ENCODE assay signal across 2 cellular contexts in the genomic region with DNA sequence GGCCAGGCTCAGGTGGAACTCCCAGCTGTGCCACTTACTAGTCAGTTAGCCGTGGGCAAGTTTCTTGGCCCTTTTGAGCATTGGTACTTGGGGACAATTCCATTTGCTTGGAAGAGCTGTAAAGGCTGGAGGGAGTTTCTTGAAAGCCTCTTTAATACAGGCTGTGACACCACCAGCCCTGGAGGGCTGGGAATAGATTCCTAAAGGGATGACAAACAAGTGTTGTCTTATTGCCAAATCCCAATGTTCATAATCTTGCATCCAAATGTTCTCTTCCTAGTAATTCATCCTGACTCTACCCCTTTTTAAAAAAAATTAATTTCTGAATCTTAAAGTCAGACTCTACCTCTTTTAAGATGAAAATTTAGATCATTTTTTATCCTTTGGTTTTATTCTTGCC.
TF ChIP-seq lines count a peak whose summit lies in the region.

No MANE protein-coding gene starts in this region.

TF ChIP-seq in endothelial cell of umbilical vein, 7 proteins besides CTCF, POLR2A, EP300 and RAD21:
- TF ChIP-seq FOS (IDR thresholded peaks at IDR 0.05; ENCODE audit: borderline replicate concordance, insufficient read depth, low read length): no peak
- no peak for TF ChIP-seq MYC (IDR thresholded peaks at IDR 0.05; ENCODE audit: low read depth, low read length)
- TF ChIP-seq, protein P1, sequence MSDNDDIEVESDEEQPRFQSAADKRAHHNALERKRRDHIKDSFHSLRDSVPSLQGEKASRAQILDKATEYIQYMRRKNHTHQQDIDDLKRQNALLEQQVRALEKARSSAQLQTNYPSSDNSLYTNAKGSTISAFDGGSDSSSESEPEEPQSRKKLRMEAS (IDR thresholded peaks at IDR 0.05; ENCODE audit: insufficient read depth, insufficient read length): no peak
- no peak for TF ChIP-seq EZH2 (IDR thresholded peaks at IDR 0.05; ENCODE audit: borderline replicate concordance, low read depth, low read length, severe bottlenecking)
- TF ChIP-seq JUN (IDR thresholded peaks at IDR 0.05; ENCODE audit: borderline replicate concordance, insufficient read depth, insufficient read length, low read depth): no peak
- no peak for TF ChIP-seq POLR2AphosphoS5 (IDR thresholded peaks at IDR 0.05; ENCODE audit: insufficient read depth, low read depth, low read length)
- TF ChIP-seq GATA2 (IDR thresholded peaks at IDR 0.05; ENCODE audit: insufficient read depth, insufficient read length, low read depth, low read length): no peak
TF ChIP-seq in endothelial cell of umbilical vein: peak in this region for 0.

TF ChIP-seq in SK-N-SH treated with all-trans-retinoic acid at 6 μM for 48 hours, 23 proteins besides CTCF, POLR2A, EP300 and RAD21 (continued from another document):
- no peak for TF ChIP-seq ZFP3 (CRISPR knock-in tag; IDR thresholded peaks at IDR 0.05)
- TF ChIP-seq, protein P2, sequence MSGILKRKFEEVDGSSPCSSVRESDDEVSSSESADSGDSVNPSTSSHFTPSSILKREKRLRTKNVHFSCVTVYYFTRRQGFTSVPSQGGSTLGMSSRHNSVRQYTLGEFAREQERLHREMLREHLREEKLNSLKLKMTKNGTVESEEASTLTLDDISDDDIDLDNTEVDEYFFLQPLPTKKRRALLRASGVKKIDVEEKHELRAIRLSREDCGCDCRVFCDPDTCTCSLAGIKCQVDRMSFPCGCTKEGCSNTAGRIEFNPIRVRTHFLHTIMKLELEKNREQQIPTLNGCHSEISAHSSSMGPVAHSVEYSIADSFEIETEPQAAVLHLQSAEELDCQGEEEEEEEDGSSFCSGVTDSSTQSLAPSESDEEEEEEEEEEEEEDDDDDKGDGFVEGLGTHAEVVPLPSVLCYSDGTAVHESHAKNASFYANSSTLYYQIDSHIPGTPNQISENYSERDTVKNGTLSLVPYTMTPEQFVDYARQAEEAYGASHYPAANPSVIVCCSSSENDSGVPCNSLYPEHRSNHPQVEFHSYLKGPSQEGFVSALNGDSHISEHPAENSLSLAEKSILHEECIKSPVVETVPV (CRISPR knock-in tag; IDR thresholded peaks at IDR 0.05): no peak
- TF ChIP-seq, protein P3, sequence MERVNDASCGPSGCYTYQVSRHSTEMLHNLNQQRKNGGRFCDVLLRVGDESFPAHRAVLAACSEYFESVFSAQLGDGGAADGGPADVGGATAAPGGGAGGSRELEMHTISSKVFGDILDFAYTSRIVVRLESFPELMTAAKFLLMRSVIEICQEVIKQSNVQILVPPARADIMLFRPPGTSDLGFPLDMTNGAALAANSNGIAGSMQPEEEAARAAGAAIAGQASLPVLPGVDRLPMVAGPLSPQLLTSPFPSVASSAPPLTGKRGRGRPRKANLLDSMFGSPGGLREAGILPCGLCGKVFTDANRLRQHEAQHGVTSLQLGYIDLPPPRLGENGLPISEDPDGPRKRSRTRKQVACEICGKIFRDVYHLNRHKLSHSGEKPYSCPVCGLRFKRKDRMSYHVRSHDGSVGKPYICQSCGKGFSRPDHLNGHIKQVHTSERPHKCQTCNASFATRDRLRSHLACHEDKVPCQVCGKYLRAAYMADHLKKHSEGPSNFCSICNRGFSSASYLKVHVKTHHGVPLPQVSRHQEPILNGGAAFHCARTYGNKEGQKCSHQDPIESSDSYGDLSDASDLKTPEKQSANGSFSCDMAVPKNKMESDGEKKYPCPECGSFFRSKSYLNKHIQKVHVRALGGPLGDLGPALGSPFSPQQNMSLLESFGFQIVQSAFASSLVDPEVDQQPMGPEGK (CRISPR knock-in tag; IDR thresholded peaks at IDR 0.05; ENCODE audit: borderline replicate concordance): no peak
- TF ChIP-seq ARNTL (CRISPR knock-in tag; IDR thresholded peaks at IDR 0.05; ENCODE audit: borderline replicate concordance, low read depth): no peak
- TF ChIP-seq RARB (CRISPR knock-in tag; IDR thresholded peaks at IDR 0.05): no peak
